In the genomic region with DNA sequence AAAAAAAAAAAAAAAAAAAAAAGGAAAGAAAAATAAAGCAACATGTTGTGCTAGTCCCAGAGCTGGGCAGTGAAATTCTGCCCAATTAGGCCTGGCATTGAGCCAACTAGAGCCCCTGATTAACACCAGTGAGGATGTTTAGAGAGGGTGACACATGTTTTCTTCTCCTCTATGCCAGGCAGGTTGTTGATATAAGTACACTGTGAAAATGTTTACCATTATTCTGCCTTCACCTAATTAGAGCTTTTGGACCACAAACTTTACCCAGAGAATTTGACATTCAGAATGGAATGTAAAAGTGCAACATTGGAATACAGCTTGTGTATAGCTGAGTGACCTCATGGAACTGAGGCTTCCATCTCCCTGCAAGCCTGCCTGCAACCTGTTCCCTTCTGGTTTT, we compare ENCODE assay signal across 13 cellular contexts.
DNase-seq lines count a peak whose midpoint lies in the region; ATAC-seq and TF ChIP-seq lines count a peak whose summit lies in the region.
"Had no signal": no experiment of that assay in that cellular context is flagged by ENCODE, and none has a peak within 500 bp of the region (broad histone marks: within the 10 kb centered on the region; RNA-seq: fewer than 3 reads in every experiment).

No MANE protein-coding gene starts in this region.

- no peaks in the 10 kb centered on the region for H3K27me3 ChIP-seq in KMS-11 (ENCODE audit: insufficient read depth, low read depth)
- H3K27me3 ChIP-seq in foreskin keratinocyte, result peaks cover 7% of the 10 kb centered on the region
- H3K27me3 ChIP-seq: gastrocnemius medialis had no signal

- H3K4me3 ChIP-seq in AG04449 (ENCODE audit: low read depth, low read length) (no peak overlapping the region), KMS-11 (IDR thresholded peaks at IDR 0.05; ENCODE audit: insufficient read depth, low read depth, low read length) (no peak overlapping the region)
- H3K4me3 ChIP-seq: gastrocnemius medialis had no signal

- peaks cover 0 to 10% (median 0%) of the 10 kb centered on the region in 3 donors for H3K4me1 Mint-ChIP-seq in T-cell

- POLR2A ChIA-PET in AG04449 (lab: Yijun Ruan, JAX), result interaction anchor here (0.6 to 1.8 kb wide), 4 partner anchors 15 to 135 kb away, joined by 3 to 5 read pairs (median 4); no protein-coding TSS in a partner anchor
- POLR2A ChIA-PET in T-cell (lab: Charles Lee), result interaction anchor here (0.5 to 0.6 kb wide), 4 partner anchors 28 to 730 kb away, joined by 3 to 8 read pairs (median 7); no protein-coding TSS in a partner anchor

- H3K4me1 ChIP-seq in KMS-11 (ENCODE audit: low read depth, poor library complexity, severe bottlenecking) (peaks cover 96% of the 10 kb centered on the region), foreskin keratinocyte (no peaks in the 10 kb centered on the region)

- ATAC-seq in HG02759 (IDR thresholded peaks at IDR 0.05; ENCODE audit: unreplicated experiment) (no peak), foreskin keratinocyte (no peak), T-cell (replicated peaks in 1 of 4) (no peak)
- ATAC-seq: gastrocnemius medialis had no signal

- H3K27ac ChIP-seq in KMS-11 (peak overlapping the region; percentile 95), foreskin keratinocyte (no peak overlapping the region)
- H3K27ac ChIP-seq: gastrocnemius medialis had no signal

- H3K27me3 Mint-ChIP-seq in T-cell, result peaks cover 16 to 27% of the 10 kb centered on the region in 2 donors
- H3K27me3 Mint-ChIP-seq: B cell had no signal

- H3K9ac ChIP-seq in KMS-11, result no peak overlapping the region

- CTCF ChIA-PET in AG04449 (lab: Yijun Ruan, JAX), result interaction anchor here (0.9 to 2.0 kb wide), 3 partner anchors 10 to 16 kb away, joined by 3 to 9 read pairs (median 6); no protein-coding TSS in a partner anchor
- CTCF ChIA-PET in T-cell (lab: Charles Lee), result interaction anchor here in 1 of 2 donors (0.6 to 1.2 kb wide), 2 partner anchors 16 to 32 kb away, joined by 3 read pairs; no protein-coding TSS in a partner anchor

- H3K36me3 Mint-ChIP-seq in T-cell, result no peaks in the 10 kb centered on the region
- H3K36me3 Mint-ChIP-seq: activated naive CD8-positive, alpha-beta T cell had no signal

- no peaks in the 10 kb centered on the region for H3K9me3 Mint-ChIP-seq in T-cell

- peak; percentile 37 for DNase-seq in AG04449 (ENCODE audit: low read depth, low spot score)
- DNase-seq in NCI-H748 treated with DMSO at 0.1 percent for 48 hours (lab: John Stamatoyannopoulos, UW), result peak; percentile 20
- peak; percentile 66 for DNase-seq in fibroblast of gingiva (ENCODE audit: low read depth)
- no peak for DNase-seq in foreskin keratinocyte
- DNase-seq in T-cell, result no peak
- no peak for DNase-seq in T-helper 2 cell
- DNase-seq: dermis blood vessel endothelial cell, gastrocnemius medialis, GDM1 had no signal

- H3K79me2 ChIP-seq in KMS-11 (ENCODE audit: insufficient read depth, low read depth), result no peaks in the 10 kb centered on the region

- H2AFZ ChIP-seq in KMS-11 (ENCODE audit: low read depth), result peak overlapping the region; percentile 7; the same call in 1 of the 2 replicates

- H3K4me2 ChIP-seq in KMS-11, result peak overlapping the region; percentile 72; the same call in 1 of the 2 replicates

- H3K4me3 Mint-ChIP-seq in T-cell, result no peak overlapping the region
- H3K4me3 Mint-ChIP-seq: activated naive CD8-positive, alpha-beta T cell; B cell had no signal

- H3K36me3 ChIP-seq in KMS-11 (ENCODE audit: insufficient read depth), result no peaks in the 10 kb centered on the region
- H3K36me3 ChIP-seq: gastrocnemius medialis had no signal

- TF ChIP-seq CTCF in AG04449 (IDR thresholded peaks at IDR 0.05; ENCODE audit: insufficient read depth, low read length, missing control alignments) (no peak), KMS-11 (conservative IDR thresholded peaks at IDR 0.05; ENCODE audit: low read depth, low read length) (no peak), foreskin keratinocyte (conservative IDR thresholded peaks at IDR 0.05) (no peak)

- no peak overlapping the region for H3K27ac Mint-ChIP-seq in T-cell
- H3K27ac Mint-ChIP-seq: activated naive CD8-positive, alpha-beta T cell; B cell had no signal

- no peaks in the 10 kb centered on the region for H4K20me1 ChIP-seq in KMS-11 (ENCODE audit: insufficient read depth)

Comparison
In these comparisons a context has a peak if more than half of its experiments do, and no peak if none do; other contexts are left out.
1. DNase-seq: peak in AG04449 (single experiment), NCI-H748 treated with DMSO at 0.1 percent for 48 hours (single experiment) and fibroblast of gingiva (single experiment); none in foreskin keratinocyte (0 of 2), T-cell (0 of 34) and T-helper 2 cell (0 of 5).